Comparison of ENCODE assay signal across 8 cellular contexts in the genomic region with DNA sequence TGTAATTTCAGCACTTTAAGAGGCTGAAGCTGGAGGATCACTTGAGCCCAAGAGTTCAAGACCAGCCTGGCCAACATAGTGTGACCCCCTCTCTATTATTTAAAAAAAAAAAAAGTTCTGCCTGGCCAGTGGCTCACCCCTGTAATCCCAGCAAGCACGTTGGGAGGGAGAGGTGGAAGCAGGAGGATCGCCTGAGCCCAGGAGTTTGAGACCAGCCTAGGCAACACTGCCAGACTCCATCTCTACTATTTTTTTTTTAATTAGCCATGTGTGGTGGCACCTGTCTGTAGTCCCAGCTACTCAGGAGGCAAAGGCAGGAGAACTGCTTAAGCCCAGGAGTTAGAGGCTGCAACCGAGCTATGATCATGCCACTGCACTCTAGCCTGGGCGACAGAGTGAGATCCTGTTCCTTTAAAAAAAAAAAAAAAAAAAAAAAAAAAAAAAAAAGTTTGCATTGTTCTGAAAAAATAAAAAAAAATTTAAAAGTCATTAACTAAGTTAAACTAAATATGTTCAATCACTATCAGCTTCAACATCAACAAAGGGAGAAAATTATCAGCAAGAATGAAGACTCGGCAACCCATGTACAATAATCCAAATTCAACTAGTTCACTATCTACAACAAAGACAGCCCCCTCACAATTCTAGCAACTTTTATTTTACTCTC. TPM values are rescaled to one million over a fixed set of nuclear protein-coding genes. Genes with fewer than 3 reads are reported as not detected.
A peak's percentile ranks its signal among the peaks of the same experiment; 100 is the strongest.
DNase-seq lines count a peak whose midpoint lies in the region; ATAC-seq, FAIRE-seq and TF ChIP-seq lines count a peak whose summit lies in the region.

No MANE protein-coding gene starts in this region.

- no peak overlapping the region for H3K18ac ChIP-seq in neuronal stem cell (ENCODE audit: low read length)

- H3K27me3 ChIP-seq in endocrine pancreas (ENCODE audit: control insufficient read depth, insufficient read depth, low read length) (no peaks in the 10 kb centered on the region), neuronal stem cell (ENCODE audit: control insufficient read depth in 3 of 3, insufficient read depth in 3 of 3, low read depth in 1 of 3, low read length in 3 of 3) (no peaks in the 10 kb centered on the region)

- peaks cover 4 to 8% of the 10 kb centered on the region in 2 donors for H3K36me3 Mint-ChIP-seq in CD14-positive monocyte

- no peak overlapping the region for H3K23ac ChIP-seq in neuronal stem cell (ENCODE audit: low read depth, low read length, poor library complexity)

- H3K36me3 ChIP-seq in endocrine pancreas (ENCODE audit: control insufficient read depth, insufficient read depth, low read length), result no peaks in the 10 kb centered on the region
- peaks cover 0 to 6% of the 10 kb centered on the region in 2 donors for H3K36me3 ChIP-seq in neuronal stem cell (replicated peaks in 1 of 2; ENCODE audit: control insufficient read depth in 2 of 2, insufficient read depth in 2 of 2, low read length in 2 of 2)

- no peaks in the 10 kb centered on the region for H3K9me3 Mint-ChIP-seq in CD14-positive monocyte

- H3K14ac ChIP-seq in neuronal stem cell (ENCODE audit: low read length), result no peak overlapping the region

- H3K4me1 Mint-ChIP-seq in CD14-positive monocyte, result peaks cover 52% of the 10 kb centered on the region

- H3K4me2 ChIP-seq in neuronal stem cell (ENCODE audit: insufficient read depth, low read length, poor library complexity, severe bottlenecking), result peak overlapping the region; percentile 75

- peaks cover 4% of the 10 kb centered on the region for H3K4me1 ChIP-seq in endocrine pancreas (ENCODE audit: control insufficient read depth, insufficient read depth, low read length)
- no peaks in the 10 kb centered on the region for H3K4me1 ChIP-seq in neuronal stem cell (ENCODE audit: control insufficient read depth in 2 of 2, insufficient read depth in 1 of 2, low read depth in 1 of 2, low read length in 2 of 2)

- peaks cover 0 to under 1% (median 0%) of the 10 kb centered on the region in 3 donors for H3K27me3 Mint-ChIP-seq in CD14-positive monocyte (ENCODE audit: low read depth in 3 of 3)

- no peak for TF ChIP-seq POLR2A in NB4 (IDR thresholded peaks at IDR 0.05; ENCODE audit: extremely low read depth, insufficient read length)

- peak overlapping the region; percentile 88 to 99 (median 99) for H3K27ac Mint-ChIP-seq in CD14-positive monocyte

- no peak overlapping the region for H3K4ac ChIP-seq in neuronal stem cell (ENCODE audit: low read length)

- no peak overlapping the region for H3K27ac ChIP-seq in neuronal stem cell (replicated peaks; ENCODE audit: low read length)

- H3K4me3 ChIP-seq in NB4 (ENCODE audit: low read depth, low read length) (peak overlapping the region; percentile 96), endocrine pancreas (ENCODE audit: control insufficient read depth, insufficient read depth, low read length) (peak overlapping the region; percentile 85), neuronal stem cell (ENCODE audit: low read length in 2 of 2) (peak overlapping the region; percentile 100)

- no peak overlapping the region for H4K91ac ChIP-seq in neuronal stem cell (ENCODE audit: low read depth, low read length, poor library complexity)

- H2BK12ac ChIP-seq in neuronal stem cell (ENCODE audit: low read length), result no peak overlapping the region

- DNase-seq in CD14-positive monocyte (ENCODE audit: low spot score) (no peak), NB4 (ENCODE audit: low read depth) (no peak), neuronal stem cell (ENCODE audit: low spot score) (no peak), GM19239 (ENCODE audit: insufficient read length, low spot score) (no peak)

- no peak overlapping the region for H2BK5ac ChIP-seq in neuronal stem cell (ENCODE audit: low read length)

- intact Hi-C loops in CD14-positive monocyte (cut with micrococcal nuclease), result loop anchor here (2.0 to 5.0 kb wide), 4 partner anchors 13 to 105 kb away; a partner anchor contains a TSS

- H3K79me1 ChIP-seq in neuronal stem cell (ENCODE audit: low read depth, low read length), result peaks cover 5% of the 10 kb centered on the region

- H2AFZ ChIP-seq in neuronal stem cell (ENCODE audit: low read length), result peak overlapping the region; percentile 91

- no peak for FAIRE-seq in GM19239 (lab: Jason Lieb, UNC)

- H2AK5ac ChIP-seq in neuronal stem cell (ENCODE audit: low read depth, low read length), result no peak overlapping the region

- H4K8ac ChIP-seq in neuronal stem cell (ENCODE audit: low read depth, low read length), result no peak overlapping the region

- ATAC-seq in GM21367 (IDR thresholded peaks at IDR 0.05; ENCODE audit: unreplicated experiment) (no peak), HG02870 (IDR thresholded peaks at IDR 0.05; ENCODE audit: unreplicated experiment) (no peak), HG02840 (IDR thresholded peaks at IDR 0.05; ENCODE audit: low FRiP score, unreplicated experiment) (no peak)

- H2BK120ac ChIP-seq in neuronal stem cell (ENCODE audit: low read depth, low read length), result no peak overlapping the region

- no peak for TF ChIP-seq CTCF in CD14-positive monocyte (IDR thresholded peaks at IDR 0.05)
- TF ChIP-seq CTCF in NB4 (IDR thresholded peaks at IDR 0.05; ENCODE audit: low read depth, low read length), result no peak

- H2BK15ac ChIP-seq in neuronal stem cell (ENCODE audit: low read length), result no peak overlapping the region

- H3K9ac ChIP-seq in endocrine pancreas (ENCODE audit: control insufficient read depth, insufficient read depth, low read length), result no peak overlapping the region
- H3K9ac ChIP-seq in neuronal stem cell (ENCODE audit: low read depth, low read length, poor library complexity), result no peak overlapping the region

- no CpG with 5 or more reads among the region's 5 CpGs for WGBS in neuronal stem cell (ENCODE audit: extremely low coverage in 2 of 2, insufficient read length in 2 of 2, insufficient replicate concordance in 1 of 2), 2 donors

- no peaks in the 10 kb centered on the region for H3K9me3 ChIP-seq in endocrine pancreas (ENCODE audit: control insufficient read depth, low read length)
- H3K9me3 ChIP-seq in neuronal stem cell (replicated peaks in 1 of 2; ENCODE audit: control insufficient read depth in 2 of 2, insufficient read depth in 1 of 2, low read depth in 1 of 2, low read length in 2 of 2), result no peaks in the 10 kb centered on the region

- peak overlapping the region; percentile 95 to 97 for H3K4me3 Mint-ChIP-seq in CD14-positive monocyte

RNA-seq across cellular contexts. Expression of a gene that starts 1.9 kb away (rescaled TPM):
- 10 to 100 TPM; 73.0 to 79.5 TPM for polyA plus RNA-seq in CD14-positive monocyte
- polyA plus RNA-seq in neuronal stem cell (2013, experiment 1 of 2), result 74.1 TPM
- 73.6 TPM for polyA plus RNA-seq in neuronal stem cell (2013, experiment 2 of 2)
